ENCODE assay signal across 8 cellular contexts in genomic region chr1:26853156-26853555, GRCh38. TPM values are rescaled to one million over a fixed set of nuclear protein-coding genes. Genes with fewer than 3 reads are reported as not detected.
DNase-seq lines count a peak whose midpoint lies in the region; ATAC-seq lines count a peak whose summit lies in the region.

No MANE protein-coding gene starts in this region.

- H3K9me3 Mint-ChIP-seq in activated CD4-positive, alpha-beta memory T cell treated with anti-CD3 and anti-CD28 coated beads for 36 hours, result no peaks in the 10 kb centered on the region

- no peaks in the 10 kb centered on the region for H3K79me2 ChIP-seq in mesendoderm (ENCODE audit: control insufficient read depth, insufficient read depth, low read length)

- H4K5ac ChIP-seq in mesendoderm (ENCODE audit: low read length), result no peak overlapping the region

- no CpG with 5 or more reads among the region's 3 CpGs for WGBS in mesendoderm (ENCODE audit: extremely low coverage, insufficient coverage, low lambda C conversion rate)

- H3K23ac ChIP-seq in mesendoderm (ENCODE audit: low read length), result no peak overlapping the region

- H3K36me3 Mint-ChIP-seq in activated CD4-positive, alpha-beta memory T cell treated with anti-CD3 and anti-CD28 coated beads for 36 hours, result peaks cover 64% of the 10 kb centered on the region

- no peaks in the 10 kb centered on the region for H3K27me3 ChIP-seq in mesendoderm (ENCODE audit: insufficient read depth, low read length, poor library complexity)

- H3K36me3 ChIP-seq in mesendoderm (ENCODE audit: control insufficient read depth, insufficient read depth, low read length), result peaks cover 18% of the 10 kb centered on the region

- peaks cover 3% of the 10 kb centered on the region for H3K4me1 Mint-ChIP-seq in activated CD4-positive, alpha-beta memory T cell treated with anti-CD3 and anti-CD28 coated beads for 36 hours (ENCODE audit: low read depth)

- H3K4ac ChIP-seq in mesendoderm (ENCODE audit: low read depth, low read length), result no peak overlapping the region

- no peak overlapping the region for H3K27ac ChIP-seq in mesendoderm (ENCODE audit: low read depth, low read length)

- POLR2A ChIA-PET in activated CD4-positive, alpha-beta memory T cell treated with anti-CD3 and anti-CD28 coated beads for 36 hours (lab: Charles Lee), result no interaction called here

- no peak overlapping the region for H2BK5ac ChIP-seq in mesendoderm (ENCODE audit: low read length)

- no peak overlapping the region for H3K56ac ChIP-seq in mesendoderm (ENCODE audit: low read length)

- no peak overlapping the region for H3K4me3 Mint-ChIP-seq in activated CD4-positive, alpha-beta memory T cell treated with anti-CD3 and anti-CD28 coated beads for 36 hours

- H3K27me3 Mint-ChIP-seq in activated CD4-positive, alpha-beta memory T cell treated with anti-CD3 and anti-CD28 coated beads for 36 hours, result no peaks in the 10 kb centered on the region

- H2BK15ac ChIP-seq in mesendoderm (replicated peaks; ENCODE audit: low read depth), result no peak overlapping the region

- DNase-seq in Ammon's horn (ENCODE audit: low spot score) (peak; percentile 73), H4 (ENCODE audit: low spot score) (peak; percentile 80), NCI-H748 (lab: John Stamatoyannopoulos, UW; ENCODE audit: unreplicated experiment) (peak; percentile 57), mesendoderm (peak; percentile 85)
- DNase-seq in activated CD4-positive, alpha-beta memory T cell treated with anti-CD3 and anti-CD28 coated beads for 36 hours, result peak; percentile 82
- DNase-seq in effector CD4-positive, alpha-beta T cell, result peak; percentile 76
- peak; percentile 59 to 75 for DNase-seq in stimulated activated CD8-positive, alpha-beta memory T cell treated with anti-CD3 and anti-CD28 coated beads, Interleukin-2, amount 100 ng/mL, for 1 hour (ENCODE audit: low read depth in 2 of 2)

- no peak overlapping the region for H3K4me3 ChIP-seq in mesendoderm (ENCODE audit: low read length)

- no peak overlapping the region for H4K8ac ChIP-seq in mesendoderm (ENCODE audit: low read depth, low read length)

- H3K27ac Mint-ChIP-seq in activated CD4-positive, alpha-beta memory T cell treated with anti-CD3 and anti-CD28 coated beads for 36 hours, result no peak overlapping the region

- H2AK5ac ChIP-seq in mesendoderm (ENCODE audit: low read length), result no peak overlapping the region

- H2BK120ac ChIP-seq in mesendoderm (ENCODE audit: low read depth, low read length), result no peak overlapping the region

- H3K4me2 ChIP-seq in mesendoderm (ENCODE audit: low read length), result no peak overlapping the region

- H3K4me1 ChIP-seq in mesendoderm (ENCODE audit: control insufficient read depth, low read depth, low read length), result peaks cover 3% of the 10 kb centered on the region

- ATAC-seq in GM19452 (IDR thresholded peaks at IDR 0.05; ENCODE audit: unreplicated experiment), result no peak

- intact Hi-C loops in activated CD4-positive, alpha-beta memory T cell treated with anti-CD3 and anti-CD28 coated beads for 36 hours (cut with micrococcal nuclease), result no loop called here

- H3K18ac ChIP-seq in mesendoderm (ENCODE audit: low read length), result no peak overlapping the region

- H3K79me1 ChIP-seq in mesendoderm (ENCODE audit: low read length), result no peaks in the 10 kb centered on the region

- no peak overlapping the region for H3K9ac ChIP-seq in mesendoderm (ENCODE audit: low read length)

- CTCF ChIA-PET in activated CD4-positive, alpha-beta memory T cell treated with anti-CD3 and anti-CD28 coated beads for 36 hours (lab: Charles Lee), result no interaction called here

RNA-seq across cellular contexts. Expression of gene SFN, which starts 9.8 kb away (rescaled TPM):
- total RNA-seq in H4 (2014; rRNA removed; shearing (Covaris generic)), result 0.53 and 1.0 TPM in 2 replicates
- 1 to 10 TPM in 1 of 2 experiments, under 1 TPM in 1; 0.95 to 1.5 TPM for total RNA-seq in activated CD4-positive, alpha-beta memory T cell treated with anti-CD3 and anti-CD28 coated beads for 36 hours
- polyA plus RNA-seq in mesendoderm (2013, experiment 1 of 2), result 20.2 TPM
- 21.3 TPM for polyA plus RNA-seq in mesendoderm (2013, experiment 2 of 2)

RNA-seq across cellular contexts. Expression of gene ZDHHC18, which starts 26.7 kb away (rescaled TPM):
- 13.8 and 15.9 TPM in 2 replicates for total RNA-seq in H4 (2014; rRNA removed; shearing (Covaris generic))
- total RNA-seq in activated CD4-positive, alpha-beta memory T cell treated with anti-CD3 and anti-CD28 coated beads for 36 hours, result 10 to 100 TPM; 60.2 to 63.5 TPM
- 25.7 TPM for polyA plus RNA-seq in mesendoderm (2013, experiment 1 of 2)
- polyA plus RNA-seq in mesendoderm (2013, experiment 2 of 2), result 26.8 TPM

RNA-seq across cellular contexts. Expression of gene GPN2, which starts 36.9 kb away (rescaled TPM):
- 13.0 and 14.2 TPM in 2 replicates for total RNA-seq in H4 (2014; rRNA removed; shearing (Covaris generic))
- total RNA-seq in activated CD4-positive, alpha-beta memory T cell treated with anti-CD3 and anti-CD28 coated beads for 36 hours, result 10 to 100 TPM; 35.4 to 38.3 TPM
- polyA plus RNA-seq in mesendoderm (2013, experiment 1 of 2), result 29.9 TPM
- polyA plus RNA-seq in mesendoderm (2013, experiment 2 of 2), result 30.8 TPM

RNA-seq across cellular contexts. Expression of gene GPATCH3, which starts 47.1 kb away (rescaled TPM):
- total RNA-seq in H4 (2014; rRNA removed; shearing (Covaris generic)), result 5.1 and 15.9 TPM in 2 replicates
- 1 to 10 TPM; 6.3 to 9.2 TPM for total RNA-seq in activated CD4-positive, alpha-beta memory T cell treated with anti-CD3 and anti-CD28 coated beads for 36 hours
- polyA plus RNA-seq in mesendoderm (2013, experiment 1 of 2), result 14.2 TPM
- 15.0 TPM for polyA plus RNA-seq in mesendoderm (2013, experiment 2 of 2)
